ENCODE assay signal across 21 cellular contexts in genomic region chr3:25558106-25558505, GRCh38.
DNase-seq lines count a peak whose midpoint lies in the region; ATAC-seq lines count a peak whose summit lies in the region.
"Had no signal": no experiment of that assay in that cellular context is flagged by ENCODE, and none has a peak within 500 bp of the region (broad histone marks: within the 10 kb centered on the region; RNA-seq: fewer than 3 reads in every experiment).

No MANE protein-coding gene starts in this region.

- no peaks in the 10 kb centered on the region for H3K36me3 Mint-ChIP-seq in natural killer cell treated with Interleukin-12 subunit alpha and Interleukin-12 subunit beta and Interleukin-15 and Interleukin-18, amount 100 ng/mL, for 72 hours
- H3K36me3 Mint-ChIP-seq: activated naive CD4-positive, alpha-beta T cell treated with anti-CD3 and anti-CD28 coated beads, Interleukin-2, amount 50 U/mL, for 24 hours had no signal

- no peaks in the 10 kb centered on the region for H3K27me3 Mint-ChIP-seq in natural killer cell treated with Interleukin-12 subunit alpha and Interleukin-12 subunit beta and Interleukin-15 and Interleukin-18, amount 100 ng/mL, for 72 hours
- H3K27me3 Mint-ChIP-seq: activated naive CD4-positive, alpha-beta T cell treated with anti-CD3 and anti-CD28 coated beads, Interleukin-2, amount 50 U/mL, for 24 hours had no signal

- no peaks in the 10 kb centered on the region for H3K4me1 Mint-ChIP-seq in natural killer cell treated with Interleukin-12 subunit alpha and Interleukin-12 subunit beta and Interleukin-15 and Interleukin-18, amount 100 ng/mL, for 72 hours (ENCODE audit: low read depth in 2 of 2)
- H3K4me1 Mint-ChIP-seq: activated CD4-positive, alpha-beta T cell treated with anti-CD3 and anti-CD28 coated beads for 36 hours; activated naive CD4-positive, alpha-beta T cell treated with anti-CD3 and anti-CD28 coated beads, Interleukin-2, amount 50 U/mL, for 24 hours; neural crest cell had no signal

- in situ Hi-C loops in G401 (cut with HindIII; ENCODE audit: low sequenced_read_pairs) = no loop called here

- ATAC-seq in HG03521 (IDR thresholded peaks at IDR 0.05; ENCODE audit: unreplicated experiment) (no peak), GM18873 (IDR thresholded peaks at IDR 0.05; ENCODE audit: low FRiP score, unreplicated experiment) (no peak)
- no peak for ATAC-seq in natural killer cell treated with Interleukin-12 subunit alpha and Interleukin-12 subunit beta and Interleukin-15 and Interleukin-18, amount 100 ng/mL, for 72 hours
- ATAC-seq: activated CD4-positive, alpha-beta T cell treated with anti-CD3 and anti-CD28 coated beads for 36 hours; PC-3 had no signal

- H3K27ac Mint-ChIP-seq in natural killer cell treated with Interleukin-12 subunit alpha and Interleukin-12 subunit beta and Interleukin-15 and Interleukin-18, amount 100 ng/mL, for 72 hours = no peak overlapping the region
- H3K27ac Mint-ChIP-seq: activated CD4-positive, alpha-beta T cell treated with anti-CD3 and anti-CD28 coated beads for 36 hours; activated naive CD4-positive, alpha-beta T cell treated with anti-CD3 and anti-CD28 coated beads, Interleukin-2, amount 50 U/mL, for 24 hours had no signal

- no peaks in the 10 kb centered on the region for H3K9me3 Mint-ChIP-seq in natural killer cell treated with Interleukin-12 subunit alpha and Interleukin-12 subunit beta and Interleukin-15 and Interleukin-18, amount 100 ng/mL, for 72 hours
- H3K9me3 Mint-ChIP-seq: activated naive CD4-positive, alpha-beta T cell treated with anti-CD3 and anti-CD28 coated beads, Interleukin-2, amount 50 U/mL, for 24 hours; neural crest cell had no signal

- no peak overlapping the region for H3K4me3 Mint-ChIP-seq in natural killer cell treated with Interleukin-12 subunit alpha and Interleukin-12 subunit beta and Interleukin-15 and Interleukin-18, amount 100 ng/mL, for 72 hours
- H3K4me3 Mint-ChIP-seq: activated CD4-positive, alpha-beta T cell treated with anti-CD3 and anti-CD28 coated beads for 36 hours; activated naive CD4-positive, alpha-beta T cell treated with anti-CD3 and anti-CD28 coated beads, Interleukin-2, amount 50 U/mL, for 24 hours; neural crest cell had no signal

- DNase-seq in G401 (ENCODE audit: low spot score) = peak; percentile 1
- DNase-seq in fibroblast of peridontal ligament (ENCODE audit: extremely low read depth) = peak; percentile 78
- DNase-seq in iris pigment epithelial cell (ENCODE audit: low read depth) = peak; percentile 70
- DNase-seq in stromal cell of bone marrow (ENCODE audit: low read depth) = peak; percentile 45
- DNase-seq in activated CD4-positive, alpha-beta T cell treated with anti-CD3 and anti-CD28 coated beads for 1 hour = no peak
- DNase-seq in natural killer cell treated with Interleukin-12 subunit alpha and Interleukin-12 subunit beta and Interleukin-15 and Interleukin-18, amount 100 ng/mL, for 72 hours (ENCODE audit: low spot score) = no peak
- DNase-seq: activated CD4-positive, alpha-beta T cell treated with anti-CD3 and anti-CD28 coated beads for 36 hours; activated T-cell treated with anti-CD3 and anti-CD28 coated beads, Interleukin-2, amount 50 U/mL, for 48 hours; foreskin melanocyte; GOT3; KG1; NCI-H1930; NCI-H226; PC-3; stimulated activated CD4-positive, alpha-beta T cell treated with anti-CD3 and anti-CD28 coated beads, Interleukin-12 subunit alpha, Interleukin-12 subunit beta, amount 100 ng/mL, for 4 hours; stomach; T-helper 1 cell had no signal

Comparison
In these comparisons a context has a peak if more than half of its experiments do, and no peak if none do; other contexts are left out.
1. DNase-seq: peak in G401 (single experiment), fibroblast of peridontal ligament (single experiment), iris pigment epithelial cell (single experiment) and stromal cell of bone marrow (single experiment); none in activated CD4-positive, alpha-beta T cell treated with anti-CD3 and anti-CD28 coated beads for 1 hour (single experiment) and natural killer cell treated with Interleukin-12 subunit alpha and Interleukin-12 subunit beta and Interleukin-15 and Interleukin-18, amount 100 ng/mL, for 72 hours (single experiment).